9 cellular contexts compared by ENCODE assay signal in genomic region chr12:1666685-1667162, GRCh38. TPM values are rescaled to one million over a fixed set of nuclear protein-coding genes. Genes with fewer than 3 reads are reported as not detected.
A peak's percentile ranks its signal among the peaks of the same experiment; 100 is the strongest.
DNase-seq lines count a peak whose midpoint lies in the region; ATAC-seq and TF ChIP-seq lines count a peak whose summit lies in the region.
"Had no signal": no experiment of that assay in that cellular context is flagged by ENCODE, and none has a peak within 500 bp of the region (broad histone marks: within the 10 kb centered on the region; RNA-seq: fewer than 3 reads in every experiment).

No MANE protein-coding gene starts in this region.

- H3K36me3 ChIP-seq in CD8-positive, alpha-beta memory T cell (ENCODE audit: insufficient read depth, low read length): no peaks in the 10 kb centered on the region

- peaks cover 0 to 2% of the 10 kb centered on the region in 2 donors for H3K27me3 Mint-ChIP-seq in CD8-positive, alpha-beta memory T cell
- peaks cover 5% of the 10 kb centered on the region for H3K27me3 Mint-ChIP-seq in osteocyte (ENCODE audit: unreplicated experiment)

- H3K27ac ChIP-seq in CD8-positive, alpha-beta memory T cell (ENCODE audit: low read depth, low read length): no peak overlapping the region

- peaks cover 56 to 81% (median 57%) of the 10 kb centered on the region in 3 donors for H3K4me1 Mint-ChIP-seq in CD8-positive, alpha-beta memory T cell
- peaks cover 71% of the 10 kb centered on the region for H3K4me1 Mint-ChIP-seq in osteocyte (ENCODE audit: unreplicated experiment)

- peak overlapping the region; percentile 38 to 95 (median 77) for H3K27ac Mint-ChIP-seq in CD8-positive, alpha-beta memory T cell
- peak overlapping the region; percentile 77 for H3K27ac Mint-ChIP-seq in osteocyte (ENCODE audit: unreplicated experiment)

- ATAC-seq in activated CD4-positive, CD25-positive, alpha-beta regulatory T cell treated with anti-CD3 and anti-CD28 coated beads, Interleukin-2, amount 50 U/mL, for 24 hours: no peak

- no peaks in the 10 kb centered on the region for H3K9me3 ChIP-seq in CD8-positive, alpha-beta memory T cell (ENCODE audit: low read length)

- peak overlapping the region; percentile 27 for H3K4me3 ChIP-seq in CD8-positive, alpha-beta memory T cell (ENCODE audit: low read length)

- TF ChIP-seq CTCF in osteocyte (IDR thresholded peaks at IDR 0.05): no peak

- peak overlapping the region in 6 of 7 donors; percentile 36 to 79 (median 72) for H3K4me3 Mint-ChIP-seq in CD8-positive, alpha-beta memory T cell
- H3K4me3 Mint-ChIP-seq in osteocyte (ENCODE audit: unreplicated experiment): peak overlapping the region; percentile 20

- DNase-seq in CD8-positive, alpha-beta memory T cell: no peak
- DNase-seq in NOMO-1 (lab: John Stamatoyannopoulos, UW; ENCODE audit: unreplicated experiment in 2 of 2) (peak; percentile 33 to 47), dermis blood vessel endothelial cell (peak; percentile 8), osteocyte (ENCODE audit: extremely low spot score, unreplicated experiment) (no peak), DMS 273 (lab: John Stamatoyannopoulos, UW; ENCODE audit: unreplicated experiment) (no peak), globus pallidus (ENCODE audit: low spot score) (no peak), amygdala (lab: John Stamatoyannopoulos, UW) (no peak)
- DNase-seq: mesendoderm had no signal

- peaks cover 27% of the 10 kb centered on the region for H3K4me1 ChIP-seq in CD8-positive, alpha-beta memory T cell (ENCODE audit: insufficient read depth, low read length)

- H3K9me3 Mint-ChIP-seq in CD8-positive, alpha-beta memory T cell: peaks cover 0 to 2% (median 0%) of the 10 kb centered on the region in 5 donors
- H3K9me3 Mint-ChIP-seq in osteocyte (ENCODE audit: unreplicated experiment): no peaks in the 10 kb centered on the region

- no peaks in the 10 kb centered on the region for H3K36me3 Mint-ChIP-seq in CD8-positive, alpha-beta memory T cell
- H3K36me3 Mint-ChIP-seq in osteocyte (ENCODE audit: unreplicated experiment): no peaks in the 10 kb centered on the region

- POLR2A ChIA-PET in CD8-positive, alpha-beta memory T cell (lab: Charles Lee): interaction anchor here (1.1 kb wide), 1 partner anchor 26 kb away, joined by 6 read pairs; no protein-coding TSS in a partner anchor

- H3K27me3 ChIP-seq in CD8-positive, alpha-beta memory T cell (ENCODE audit: insufficient read depth, low read length, poor library complexity, severe bottlenecking): no peaks in the 10 kb centered on the region

- CTCF ChIA-PET in CD8-positive, alpha-beta memory T cell (lab: Charles Lee): interaction anchor here (1.4 to 2.2 kb wide), 4 partner anchors 13 to 124 kb away, joined by 3 to 12 read pairs (median 4); partner anchors contain the start of gene ADIPOR2

RNA-seq across cellular contexts. Expression of gene ADIPOR2, which starts 24.1 kb away (rescaled TPM):
- total RNA-seq in CD8-positive, alpha-beta memory T cell: 10 to 100 TPM; 54.1 to 63.9 TPM
- 2.4 TPM for polyA plus RNA-seq in CD8-positive, alpha-beta memory T cell
- total RNA-seq in dermis blood vessel endothelial cell (59.9 and 68.6 TPM in 2 replicates), osteocyte (40.2 and 43.5 TPM in 2 replicates)

RNA-seq across cellular contexts. Expression of gene WNT5B, which starts 37.7 kb away (rescaled TPM):
- total RNA-seq in CD8-positive, alpha-beta memory T cell: not detected
- not detected for polyA plus RNA-seq in CD8-positive, alpha-beta memory T cell
- total RNA-seq in dermis blood vessel endothelial cell: 0.28 and 1.5 TPM in 2 replicates
- 88.7 and 99.5 TPM in 2 replicates for total RNA-seq in osteocyte

Comparison
In these comparisons a context has a peak if more than half of its experiments do, and no peak if none do; other contexts are left out.
1. DNase-seq: peak in NOMO-1 (2 of 2) and dermis blood vessel endothelial cell (single experiment); none in CD8-positive, alpha-beta memory T cell (0 of 5), osteocyte (single experiment), DMS 273 (single experiment), globus pallidus (single experiment) and amygdala (0 of 56).
2. RNA of gene WNT5B, which starts 37.7 kb away (total RNA-seq): 88.7 to 99.5 TPM in osteocyte; 0.28 to 1.5 TPM in dermis blood vessel endothelial cell and not detected in CD8-positive, alpha-beta memory T cell; every median in the first group is over 10 times any median in the second.